ENCODE assay signal across 16 cellular contexts in the genomic region with DNA sequence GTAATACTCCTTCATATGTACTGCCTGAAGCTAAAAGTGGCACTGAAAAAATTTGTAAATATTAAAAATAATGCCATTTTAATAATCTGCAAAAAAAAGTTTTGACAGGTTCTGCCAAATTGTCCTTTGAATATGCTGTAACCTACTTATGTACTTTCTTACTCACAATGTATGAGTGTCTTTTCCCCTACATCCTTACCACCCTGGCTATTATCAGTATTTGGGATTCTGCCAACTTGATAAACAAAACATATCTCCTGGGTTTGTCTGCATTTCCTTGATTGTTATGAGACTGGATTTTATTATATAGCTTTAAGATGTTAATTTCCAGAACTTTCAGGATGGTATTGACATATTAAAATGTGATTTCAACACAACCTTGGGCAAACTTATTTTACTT.
"Had no signal": no experiment of that assay in that cellular context is flagged by ENCODE, and none has a peak within 500 bp of the region (broad histone marks: within the 10 kb centered on the region; RNA-seq: fewer than 3 reads in every experiment).

No MANE protein-coding gene starts in this region.

- H3K4me3 ChIP-seq: suprapubic skin had no signal

- H3K27me3 ChIP-seq: suprapubic skin had no signal

- ATAC-seq: activated CD8-positive, alpha-beta T cell treated with anti-CD3 and anti-CD28 coated beads for 36 hours; activated T-cell treated with anti-CD3 and anti-CD28 coated beads, Interleukin-2, amount 50 U/mL, for 72 hours; esophagus mucosa; left lobe of liver; T-cell had no signal

- H3K36me3 ChIP-seq: suprapubic skin had no signal

- H3K9me3 ChIP-seq: suprapubic skin had no signal

- H3K4me1 ChIP-seq: suprapubic skin had no signal

- DNase-seq: activated CD4-positive, alpha-beta T cell treated with anti-CD3 and anti-CD28 coated beads for 4 hours; activated CD8-positive, alpha-beta memory T cell treated with anti-CD3 and anti-CD28 coated beads, Interleukin-2, amount 50 U/mL, for 4 hours; activated CD8-positive, alpha-beta T cell treated with anti-CD3 and anti-CD28 coated beads for 36 hours; activated naive CD8-positive, alpha-beta T cell treated with anti-CD3 and anti-CD28 coated beads, Interleukin-2, amount 10 ng/mL, durations not matched to agents 7 days and 5 days; activated T-cell treated with anti-CD3 and anti-CD28 coated beads, Interleukin-2, amount 50 U/mL, for 72 hours; aorta; endodermal cell; foreskin fibroblast; glutamatergic neuron; stimulated activated CD4-positive, alpha-beta T cell treated with anti-CD3 and anti-CD28 coated beads, Interleukin-2, amount 100 ng/mL, for 48 hours; stimulated activated naive CD4-positive, alpha-beta T cell treated with Interleukin-2 at 50 U/mL for 16 hours; T-cell; T1000 had no signal

- H3K27ac ChIP-seq: suprapubic skin had no signal
